In the genomic region with DNA sequence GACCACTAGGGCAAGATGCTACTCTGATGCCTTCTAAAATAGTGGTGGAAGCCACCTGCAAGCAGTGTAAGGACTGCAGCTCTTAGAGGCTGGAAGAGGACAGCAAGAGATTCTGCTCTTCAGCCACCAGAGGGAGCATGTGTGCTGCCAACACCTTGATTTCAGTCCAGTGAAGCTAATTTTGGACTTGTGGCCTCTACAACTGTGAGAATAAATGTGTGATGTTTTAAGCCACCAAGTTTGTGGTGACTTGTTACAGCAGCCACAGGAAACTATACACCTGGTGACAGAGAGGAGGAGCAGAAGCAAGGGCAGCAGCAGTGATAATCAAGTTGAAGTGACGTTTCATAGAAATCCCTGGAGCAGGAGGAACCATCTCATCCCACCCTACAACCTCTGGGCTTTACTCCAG, we compare ENCODE assay signal across 8 cellular contexts. TPM values are rescaled to one million over a fixed set of nuclear protein-coding genes. Genes with fewer than 3 reads are reported as not detected.
DNase-seq lines count a peak whose midpoint lies in the region; ATAC-seq, FAIRE-seq and TF ChIP-seq lines count a peak whose summit lies in the region.

No MANE protein-coding gene starts in this region.

- peak; percentile 92 to 93 for TF ChIP-seq CTCF in brain (conservative IDR thresholded peaks at IDR 0.05)

- H3K9me3 Mint-ChIP-seq in brain (peaks cover 0 to 8% (median 4%) of the 10 kb centered on the region in 5 experiments), immature natural killer cell (peaks cover 0 to 4% (median 0%) of the 10 kb centered on the region in 6 donors)

- H3K9me3 ChIP-seq in T-helper 17 cell (ENCODE audit: control insufficient read depth, low read length, poor library complexity, severe bottlenecking) = no peaks in the 10 kb centered on the region

- no peak for TF ChIP-seq POLR2A in GM12892 (IDR thresholded peaks at IDR 0.05; ENCODE audit: low read depth, low read length)

- FAIRE-seq in GM12892 (lab: Jason Lieb, UNC) = peak; percentile 80

- no peaks in the 10 kb centered on the region for H3K36me3 Mint-ChIP-seq in T-helper 17 cell (ENCODE audit: low read depth)
- H3K36me3 Mint-ChIP-seq in brain = no peaks in the 10 kb centered on the region
- no peaks in the 10 kb centered on the region for H3K36me3 Mint-ChIP-seq in immature natural killer cell

- peak; percentile 67 for DNase-seq in A172 (ENCODE audit: low spot score)
- peak; percentile 20 for DNase-seq in GM12892 (ENCODE audit: insufficient read length)
- peak; percentile 42 for DNase-seq in NCI-H1092 (lab: John Stamatoyannopoulos, UW)
- peak in 1 of 3 donors; percentile 9 for DNase-seq in T-helper 17 cell
- DNase-seq in immature natural killer cell = peak; percentile 70 to 79 (median 79)
- DNase-seq in stimulated activated CD4-positive, alpha-beta T cell treated with anti-CD3 and anti-CD28 coated beads, Interleukin-12 subunit alpha, Interleukin-12 subunit beta, amount 100 ng/mL, for 48 hours (ENCODE audit: low read depth in 2 of 3, low spot score in 1 of 3) = peak; percentile 17 to 53 (median 17)

- H3K4me3 Mint-ChIP-seq in T-helper 17 cell (no peak overlapping the region), brain (no peak overlapping the region), immature natural killer cell (peak overlapping the region; percentile 35 to 79 (median 67))

- H3K27me3 Mint-ChIP-seq in T-helper 17 cell = peaks cover 44% of the 10 kb centered on the region
- H3K27me3 Mint-ChIP-seq in brain = no peaks in the 10 kb centered on the region
- H3K27me3 Mint-ChIP-seq in immature natural killer cell (ENCODE audit: low read depth in 3 of 3) = peaks cover 0 to 2% (median 0%) of the 10 kb centered on the region in 3 donors

- ATAC-seq in HG02678 (IDR thresholded peaks at IDR 0.05; ENCODE audit: unreplicated experiment) (peak; percentile 99), T-helper 17 cell (peak; percentile 73)

- H3K27ac Mint-ChIP-seq in T-helper 17 cell = no peak overlapping the region
- no peak overlapping the region for H3K27ac Mint-ChIP-seq in brain
- H3K27ac Mint-ChIP-seq in immature natural killer cell = peak overlapping the region in 5 of 6 donors; percentile 8 to 64 (median 60)

- H3K4me1 Mint-ChIP-seq in T-helper 17 cell = peaks cover 5% of the 10 kb centered on the region
- H3K4me1 Mint-ChIP-seq in brain = peaks cover 6% of the 10 kb centered on the region
- peaks cover 22 to 28% of the 10 kb centered on the region in 2 donors for H3K4me1 Mint-ChIP-seq in immature natural killer cell

RNA-seq across cellular contexts. Expression of gene FGFBP1, which starts 55.9 kb away (rescaled TPM):
- 0.31 TPM in 1 of 2 replicates, not detected in the other for total RNA-seq in A172 (2014; rRNA removed; shearing (Covaris generic))
- polyA plus RNA-seq in GM12892 (2012; ENCODE audit: missing spikeins) = not detected
- total RNA-seq in T-helper 17 cell = not detected
- polyA plus RNA-seq in brain (ENCODE audit: insufficient read depth, low read depth, low replicate concordance) (not detected), immature natural killer cell (under 1 TPM in 1 of 3 donors, not detected in 2; 0.53 TPM)

Comparison
In these comparisons a context has a peak if more than half of its experiments do, and no peak if none do; other contexts are left out.
1. H3K27ac Mint-ChIP-seq: peak in immature natural killer cell (5 of 6); none in T-helper 17 cell (single experiment) and brain (0 of 5).
2. H3K4me3 Mint-ChIP-seq: peak in immature natural killer cell (5 of 5); none in T-helper 17 cell (single experiment) and brain (0 of 5).